17 cellular contexts compared by ENCODE assay signal in the genomic region with DNA sequence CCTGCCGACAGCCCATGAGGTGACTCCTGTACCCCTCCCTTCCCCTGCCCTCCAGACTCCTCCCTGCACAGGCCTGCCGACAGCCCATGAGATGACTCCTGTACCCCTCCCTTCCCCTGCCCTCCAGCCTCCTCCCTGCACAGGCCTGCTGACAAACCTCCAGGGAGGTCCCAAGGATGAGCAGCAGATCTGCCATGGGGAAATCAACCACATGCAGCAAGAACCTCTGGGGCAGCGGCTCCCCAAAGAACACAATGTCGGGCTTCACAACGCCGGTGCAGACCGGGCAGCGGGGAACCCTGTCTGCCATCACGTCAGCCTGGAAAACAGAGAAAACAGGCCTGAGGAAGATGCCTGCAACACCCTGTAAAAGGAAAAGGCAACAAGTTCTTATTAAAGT. TPM values are rescaled to one million over a fixed set of nuclear protein-coding genes. Genes with fewer than 3 reads are reported as not detected.
DNase-seq lines count a peak whose midpoint lies in the region; FAIRE-seq and TF ChIP-seq lines count a peak whose summit lies in the region.
"Had no signal": no experiment of that assay in that cellular context is flagged by ENCODE, and none has a peak within 500 bp of the region (broad histone marks: within the 10 kb centered on the region; RNA-seq: fewer than 3 reads in every experiment).

No MANE protein-coding gene starts in this region.

- no peaks in the 10 kb centered on the region for H3K9me3 ChIP-seq in BLaER1
- no peaks in the 10 kb centered on the region for H3K9me3 ChIP-seq in kidney (ENCODE audit: control insufficient read depth in 1 of 2, low read length in 2 of 2)
- no peaks in the 10 kb centered on the region for H3K9me3 ChIP-seq in ascending aorta

- H3K36me3 ChIP-seq in BLaER1 (peaks cover 19% of the 10 kb centered on the region), kidney (ENCODE audit: control insufficient read depth in 1 of 2, insufficient read depth in 2 of 2, low read length in 2 of 2) (peaks cover 9 to 11% of the 10 kb centered on the region in 2 donors), ascending aorta (peaks cover 0 to 19% of the 10 kb centered on the region in 2 donors)

- no peak for TF ChIP-seq CTCF in RWPE1 (conservative IDR thresholded peaks at IDR 0.05; ENCODE audit: low read depth)
- TF ChIP-seq CTCF in kidney (IDR thresholded peaks at IDR 0.05; ENCODE audit: borderline replicate concordance, extremely low read depth, insufficient read depth) = no peak
- no peak for TF ChIP-seq CTCF in ascending aorta (IDR thresholded peaks at IDR 0.05)

- DNase-seq in activated CD8-positive, alpha-beta memory T cell treated with anti-CD3 and anti-CD28 coated beads for 24 hours = peak; percentile 38
- DNase-seq in activated CD8-positive, alpha-beta memory T cell treated with anti-CD3 and anti-CD28 coated beads, Interleukin-2, amount 50 U/mL, for 4 hours = no peak
- DNase-seq in RWPE1 (ENCODE audit: low spot score) (no peak), kidney (peak; percentile 14), NCI-H524 (lab: John Stamatoyannopoulos, UW) (no peak), AG08396 (ENCODE audit: low spot score) (no peak), ascending aorta (ENCODE audit: low spot score in 2 of 2) (no peak)
- DNase-seq: 8988T; CD4-positive, alpha-beta memory T cell; DMS79; H7 had no signal

- H3K9ac ChIP-seq in BLaER1 (peak overlapping the region; percentile 42), kidney (ENCODE audit: low read length in 2 of 2) (no peak overlapping the region)

- H3K27me3 ChIP-seq in BLaER1 (no peaks in the 10 kb centered on the region), ascending aorta (no peaks in the 10 kb centered on the region)

- H3K4me1 ChIP-seq in BLaER1 (peaks cover 48% of the 10 kb centered on the region), kidney (ENCODE audit: control insufficient read depth in 1 of 2, insufficient read depth in 1 of 2, low read depth in 1 of 2, low read length in 2 of 2) (no peaks in the 10 kb centered on the region), ascending aorta (no peaks in the 10 kb centered on the region)

- H3K27ac ChIP-seq in BLaER1 = peak overlapping the region; percentile 82
- peak overlapping the region; percentile 72 for H3K27ac ChIP-seq in RWPE1
- H3K27ac ChIP-seq in kidney (ENCODE audit: low read depth in 2 of 2, low read length in 2 of 2) = no peak overlapping the region
- H3K27ac ChIP-seq in ascending aorta = no peak overlapping the region
- H3K27ac ChIP-seq: C4-2B had no signal

- POLR2A ChIA-PET in RWPE1 (lab: Yijun Ruan, JAX; ENCODE audit: low non-redundant PET) = no interaction called here

- CTCF ChIA-PET in RWPE1 (lab: Yijun Ruan, JAX) = interaction anchor here (1.1 kb wide), 1 partner anchor 227 kb away, joined by 3 read pairs; no protein-coding TSS in a partner anchor

- intact Hi-C loops in kidney (cut with DNase I) (no loop called here), ascending aorta (cut with DNase I) (no loop called here)

- no peak for FAIRE-seq in kidney (lab: Jason Lieb, UNC)
- FAIRE-seq: GM12878, GM18507 had no signal

- H4K20me1 ChIP-seq in BLaER1 = no peaks in the 10 kb centered on the region

- peak overlapping the region; percentile 48 for H3K4me3 ChIP-seq in BLaER1
- H3K4me3 ChIP-seq in kidney (ENCODE audit: low read length in 2 of 2) = no peak overlapping the region
- H3K4me3 ChIP-seq in ascending aorta = no peak overlapping the region
- H3K4me3 ChIP-seq: GM12878, GM23338 had no signal

- peak overlapping the region; percentile 72 for H3K4me2 ChIP-seq in BLaER1
- H3K4me2 ChIP-seq: GM23338 had no signal

RNA-seq across cellular contexts. Expression of a gene that starts 12.2 kb away (rescaled TPM):
- total RNA-seq in kidney (28.3 TPM), ascending aorta (69.9 TPM)
- polyA plus RNA-seq in kidney (ENCODE audit: insufficient read depth, low read depth, low replicate concordance) = 28.7 TPM

RNA-seq across cellular contexts. Expression of a gene that starts 12.9 kb away (rescaled TPM):
- total RNA-seq in kidney (87.7 TPM), ascending aorta (50.2 TPM)
- 115 TPM for polyA plus RNA-seq in kidney (ENCODE audit: insufficient read depth, low read depth, low replicate concordance)

RNA-seq across cellular contexts. Expression of a gene that starts 16.4 kb away (rescaled TPM):
- total RNA-seq in kidney (92.1 TPM), ascending aorta (102 TPM)
- 52.3 TPM for polyA plus RNA-seq in kidney (ENCODE audit: insufficient read depth, low read depth, low replicate concordance)

RNA-seq across cellular contexts. Expression of a gene that starts 16.7 kb away (rescaled TPM):
- total RNA-seq in kidney (56.5 TPM), ascending aorta (42.3 TPM)
- 43.9 TPM for polyA plus RNA-seq in kidney (ENCODE audit: insufficient read depth, low read depth, low replicate concordance)

RNA-seq across cellular contexts. Expression of a gene that starts 31.0 kb away (rescaled TPM):
- total RNA-seq in kidney = not detected
- polyA plus RNA-seq in kidney (ENCODE audit: insufficient read depth, low read depth, low replicate concordance) = not detected
- total RNA-seq in ascending aorta = not detected
- total RNA-seq: CD4-positive, alpha-beta memory T cell; G401; GM12878; GM23338; H7 had no signal
- polyA plus RNA-seq: CD4-positive, alpha-beta memory T cell; GM12878; GM23338 had no signal

Comparison
In these comparisons a context has a peak if more than half of its experiments do, and no peak if none do; other contexts are left out.
1. DNase-seq: peak in activated CD8-positive, alpha-beta memory T cell treated with anti-CD3 and anti-CD28 coated beads for 24 hours (single experiment) and kidney (single experiment); none in activated CD8-positive, alpha-beta memory T cell treated with anti-CD3 and anti-CD28 coated beads, Interleukin-2, amount 50 U/mL, for 4 hours (single experiment), RWPE1 (single experiment), NCI-H524 (0 of 2), AG08396 (single experiment) and ascending aorta (0 of 2).
2. H3K27ac ChIP-seq: peak in BLaER1 (single experiment) and RWPE1 (single experiment); none in kidney (0 of 2) and ascending aorta (0 of 2).